ENCODE assay signal across 19 cellular contexts in genomic region chr10:85862771-85863170, GRCh38.
DNase-seq lines count a peak whose midpoint lies in the region; ATAC-seq and TF ChIP-seq lines count a peak whose summit lies in the region.
"Had no signal": no experiment of that assay in that cellular context is flagged by ENCODE, and none has a peak within 500 bp of the region (broad histone marks: within the 10 kb centered on the region; RNA-seq: fewer than 3 reads in every experiment).

No MANE protein-coding gene starts in this region.

- H3K27ac ChIP-seq in coronary artery (no peak overlapping the region), mesodermal cell (ENCODE audit: low read depth, low read length, severe bottlenecking) (peak overlapping the region; percentile 69), left lung (no peak overlapping the region)

- H3K4me3 Mint-ChIP-seq in activated T-helper 2 cell treated with anti-CD3 and anti-CD28 coated beads, Interferon-gamma antibody, Interleukin-2, Interleukin-4, amounts not matched to agents 10 μg/mL and 5 μg/mL and 100 μg/mL, durations not matched to agents 14 hours and 24 hours and 36 hours (ENCODE audit: low read depth) = no peak overlapping the region
- H3K4me3 Mint-ChIP-seq: B cell, IgD-negative memory B cell had no signal

- no peaks in the 10 kb centered on the region for H3K36me3 Mint-ChIP-seq in activated T-helper 2 cell treated with anti-CD3 and anti-CD28 coated beads, Interferon-gamma antibody, Interleukin-2, Interleukin-4, amounts not matched to agents 10 μg/mL and 5 μg/mL and 100 μg/mL, durations not matched to agents 14 hours and 24 hours and 36 hours (ENCODE audit: low read depth)

- intact Hi-C loops in activated T-helper 2 cell treated with anti-CD3 and anti-CD28 coated beads, Interferon-gamma antibody, Interleukin-2, Interleukin-4, amounts not matched to agents 10 μg/mL and 5 μg/mL and 100 μg/mL, durations not matched to agents 14 hours and 24 hours and 36 hours (cut with micrococcal nuclease) = no loop called here
- intact Hi-C loops in left lung (cut with DNase I) = no loop called here

- no peaks in the 10 kb centered on the region for H3K9me3 ChIP-seq in mesodermal cell (ENCODE audit: control insufficient read depth, low read length)
- H3K9me3 ChIP-seq in left lung = no peaks in the 10 kb centered on the region
- H3K9me3 ChIP-seq: HAP-1 had no signal

- H3K4me1 ChIP-seq in mesodermal cell (ENCODE audit: control insufficient read depth, insufficient read depth, low read length, poor library complexity, severe bottlenecking) (peaks cover 32% of the 10 kb centered on the region), left lung (no peaks in the 10 kb centered on the region)
- H3K4me1 ChIP-seq: HAP-1 had no signal

- H3K27me3 ChIP-seq in left lung = no peaks in the 10 kb centered on the region

- no peak for ATAC-seq in left lobe of liver
- no peak for ATAC-seq in left lung
- ATAC-seq: Right ventricle myocardium inferior had no signal

- H3K36me3 ChIP-seq in mesodermal cell (ENCODE audit: control insufficient read depth, insufficient read depth, low read length) (no peaks in the 10 kb centered on the region), left lung (no peaks in the 10 kb centered on the region)
- H3K36me3 ChIP-seq: HAP-1 had no signal

- peak; percentile 3 for DNase-seq in NCI-H748 (lab: John Stamatoyannopoulos, UW; ENCODE audit: unreplicated experiment)
- DNase-seq in NCI-H748 treated with DMSO at 0.1 percent for 48 hours (lab: John Stamatoyannopoulos, UW) = no peak
- peak; percentile 16 for DNase-seq in SW480 (ENCODE audit: low spot score)
- peak; percentile 49 for DNase-seq in coronary artery (ENCODE audit: low spot score)
- DNase-seq in activated T-helper 2 cell treated with anti-CD3 and anti-CD28 coated beads, Interferon-gamma antibody, Interleukin-2, Interleukin-4, amounts not matched to agents 10 μg/mL and 5 μg/mL and 100 μg/mL, durations not matched to agents 14 hours and 24 hours and 36 hours (ENCODE audit: low spot score) = no peak
- no peak for DNase-seq in left lobe of liver (ENCODE audit: low spot score)
- no peak for DNase-seq in left lung
- DNase-seq: DMS 273 treated with DMSO at 0.1 percent for 48 hours, GF-D8, MM.1S, NCI-H1105, NCI-H1694, NCI-H345, NCI-H526 had no signal

- WGBS in mesodermal cell (ENCODE audit: insufficient coverage in 2 of 2), 2 experiments = 78 to 81% methylated on average over 5 of the region's 6 CpGs

- H3K4me3 ChIP-seq in coronary artery (no peak overlapping the region), mesodermal cell (ENCODE audit: extremely low read depth, insufficient read depth, low read length, poor library complexity, severe bottlenecking) (no peak overlapping the region), left lung (no peak overlapping the region)
- H3K4me3 ChIP-seq: HAP-1 had no signal

- H3K4me1 Mint-ChIP-seq in activated T-helper 2 cell treated with anti-CD3 and anti-CD28 coated beads, Interferon-gamma antibody, Interleukin-2, Interleukin-4, amounts not matched to agents 10 μg/mL and 5 μg/mL and 100 μg/mL, durations not matched to agents 14 hours and 24 hours and 36 hours (ENCODE audit: low read depth) = no peaks in the 10 kb centered on the region
- H3K4me1 Mint-ChIP-seq: B cell, IgD-negative memory B cell had no signal

- TF ChIP-seq CTCF in coronary artery (IDR thresholded peaks at IDR 0.05) (no peak), left lung (IDR thresholded peaks at IDR 0.05) (no peak)

- H3K27me3 Mint-ChIP-seq in activated T-helper 2 cell treated with anti-CD3 and anti-CD28 coated beads, Interferon-gamma antibody, Interleukin-2, Interleukin-4, amounts not matched to agents 10 μg/mL and 5 μg/mL and 100 μg/mL, durations not matched to agents 14 hours and 24 hours and 36 hours (ENCODE audit: low read depth) = no peaks in the 10 kb centered on the region

- H3K27ac Mint-ChIP-seq in activated T-helper 2 cell treated with anti-CD3 and anti-CD28 coated beads, Interferon-gamma antibody, Interleukin-2, Interleukin-4, amounts not matched to agents 10 μg/mL and 5 μg/mL and 100 μg/mL, durations not matched to agents 14 hours and 24 hours and 36 hours = no peak overlapping the region
- H3K27ac Mint-ChIP-seq: B cell, IgD-negative memory B cell had no signal

- H3K9me3 Mint-ChIP-seq in activated T-helper 2 cell treated with anti-CD3 and anti-CD28 coated beads, Interferon-gamma antibody, Interleukin-2, Interleukin-4, amounts not matched to agents 10 μg/mL and 5 μg/mL and 100 μg/mL, durations not matched to agents 14 hours and 24 hours and 36 hours = no peaks in the 10 kb centered on the region

Comparison
In these comparisons a context has a peak if more than half of its experiments do, and no peak if none do; other contexts are left out.
1. DNase-seq: peak in NCI-H748 (single experiment), SW480 (single experiment) and coronary artery (single experiment); none in NCI-H748 treated with DMSO at 0.1 percent for 48 hours (single experiment), activated T-helper 2 cell treated with anti-CD3 and anti-CD28 coated beads, Interferon-gamma antibody, Interleukin-2, Interleukin-4, amounts not matched to agents 10 μg/mL and 5 μg/mL and 100 μg/mL, durations not matched to agents 14 hours and 24 hours and 36 hours (single experiment), left lobe of liver (single experiment) and left lung (0 of 2).